25 cellular contexts compared by ENCODE assay signal in the genomic region with DNA sequence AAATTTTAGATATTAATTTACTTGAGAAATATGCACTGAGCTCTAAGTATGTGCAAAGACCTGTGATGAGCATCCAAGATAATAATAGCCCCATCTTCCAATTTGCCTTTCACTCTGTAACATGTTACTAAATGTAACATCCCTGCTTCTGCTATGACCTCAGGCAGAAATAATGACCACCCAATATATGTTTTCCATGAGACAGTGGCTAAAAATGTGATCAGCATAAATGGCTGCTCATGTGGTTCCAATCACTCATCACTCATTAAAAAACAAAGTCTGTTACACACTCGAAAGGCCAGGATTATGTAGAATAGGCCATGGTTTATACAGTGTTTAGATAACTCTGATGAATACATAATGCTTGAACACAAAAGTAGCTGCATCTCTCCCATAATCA.
"Had no signal": no experiment of that assay in that cellular context is flagged by ENCODE, and none has a peak within 500 bp of the region (broad histone marks: within the 10 kb centered on the region; RNA-seq: fewer than 3 reads in every experiment).

No MANE protein-coding gene starts in this region.

- ATAC-seq: natural killer cell; right lobe of liver; stimulated activated naive B cell treated with anti-CD40 and anti-IgM and Interleukin-4, amounts not matched to agents 10 μg/mL and 1 μg/mL and 100 μg/mL, for 72 hours; stimulated activated naive CD8-positive, alpha-beta T cell treated with anti-CD3 and anti-CD28 coated beads, Interleukin-15, Interleukin-2, amounts not matched to agents 100 U/mL and 50 U/mL, for 24 hours; upper lobe of right lung had no signal

- DNase-seq: hypothalamus; immature natural killer cell; left ventricle myocardium inferior; mesendoderm; naive B cell; natural killer cell; ovary; right lobe of liver; stimulated activated CD4-positive, alpha-beta T cell treated with anti-CD3 and anti-CD28 coated beads, Interleukin-12 subunit alpha, Interleukin-12 subunit beta, amount 100 ng/mL, for 4 hours; stimulated activated CD4-positive, alpha-beta T cell treated with anti-CD3 and anti-CD28 coated beads, Interleukin-15, amount 100 ng/mL, for 24 hours; stimulated activated CD4-positive, alpha-beta T cell treated with anti-CD3 and anti-CD28 coated beads, Interleukin-2, amount 100 ng/mL, for 24 hours; stimulated activated CD4-positive, alpha-beta T cell treated with anti-CD3 and anti-CD28 coated beads, Interleukin-4, amount 100 ng/mL, for 1 hour; stimulated activated naive B cell treated with anti-CD40 and anti-IgM and Interleukin-4, amounts not matched to agents 10 μg/mL and 1 μg/mL and 100 μg/mL, for 72 hours; stimulated activated naive CD8-positive, alpha-beta T cell treated with anti-CD3 and anti-CD28 coated beads, Interleukin-15, Interleukin-2, amounts not matched to agents 100 U/mL and 50 U/mL, for 24 hours; stomach; testis; thyroid gland; transverse colon; upper lobe of right lung had no signal

- H3K27ac ChIP-seq: left ventricle myocardium inferior, ovary, right atrium auricular region, right lobe of liver, stomach, testis, thyroid gland, transverse colon, upper lobe of right lung had no signal

- H3K27ac Mint-ChIP-seq: immature natural killer cell; mesothelial cell of epicardium; naive B cell; natural killer cell; progenitor cell of endocrine pancreas; stimulated activated naive B cell treated with anti-CD40 and anti-IgM and Interleukin-4, amounts not matched to agents 10 μg/mL and 1 μg/mL and 100 μg/mL, for 72 hours had no signal

- FAIRE-seq: islet of Langerhans, urothelium cell line had no signal

- H3K27me3 Mint-ChIP-seq: progenitor cell of endocrine pancreas; stimulated activated naive B cell treated with anti-CD40 and anti-IgM and Interleukin-4, amounts not matched to agents 10 μg/mL and 1 μg/mL and 100 μg/mL, for 72 hours had no signal

- H3K36me3 ChIP-seq: left ventricle myocardium inferior, ovary, right atrium auricular region, right lobe of liver, stomach, thyroid gland, transverse colon, upper lobe of right lung had no signal

- H3K36me3 Mint-ChIP-seq: immature natural killer cell; mesothelial cell of epicardium; naive B cell; natural killer cell; stimulated activated naive B cell treated with anti-CD40 and anti-IgM and Interleukin-4, amounts not matched to agents 10 μg/mL and 1 μg/mL and 100 μg/mL, for 72 hours had no signal

- H3K4me3 ChIP-seq: left ventricle myocardium inferior, lung, ovary, right atrium auricular region, right lobe of liver, stomach, testis, thyroid gland, transverse colon, upper lobe of right lung had no signal

- H3K4me1 Mint-ChIP-seq: immature natural killer cell; naive B cell; natural killer cell; stimulated activated naive B cell treated with anti-CD40 and anti-IgM and Interleukin-4, amounts not matched to agents 10 μg/mL and 1 μg/mL and 100 μg/mL, for 72 hours had no signal

- H3K4me3 Mint-ChIP-seq: immature natural killer cell; mesothelial cell of epicardium; naive B cell; natural killer cell; stimulated activated naive B cell treated with anti-CD40 and anti-IgM and Interleukin-4, amounts not matched to agents 10 μg/mL and 1 μg/mL and 100 μg/mL, for 72 hours had no signal

- H3K4me1 ChIP-seq: left ventricle myocardium inferior, right atrium auricular region, right lobe of liver, testis, thyroid gland, transverse colon, upper lobe of right lung had no signal

- H3K27me3 ChIP-seq: ovary, right atrium auricular region, right lobe of liver, stomach, testis, thyroid gland, transverse colon, upper lobe of right lung had no signal

- H3K9me3 ChIP-seq: ovary, right atrium auricular region, right lobe of liver, stomach, testis, thyroid gland, transverse colon, upper lobe of right lung had no signal
